10 cellular contexts compared by ENCODE assay signal in the genomic region with DNA sequence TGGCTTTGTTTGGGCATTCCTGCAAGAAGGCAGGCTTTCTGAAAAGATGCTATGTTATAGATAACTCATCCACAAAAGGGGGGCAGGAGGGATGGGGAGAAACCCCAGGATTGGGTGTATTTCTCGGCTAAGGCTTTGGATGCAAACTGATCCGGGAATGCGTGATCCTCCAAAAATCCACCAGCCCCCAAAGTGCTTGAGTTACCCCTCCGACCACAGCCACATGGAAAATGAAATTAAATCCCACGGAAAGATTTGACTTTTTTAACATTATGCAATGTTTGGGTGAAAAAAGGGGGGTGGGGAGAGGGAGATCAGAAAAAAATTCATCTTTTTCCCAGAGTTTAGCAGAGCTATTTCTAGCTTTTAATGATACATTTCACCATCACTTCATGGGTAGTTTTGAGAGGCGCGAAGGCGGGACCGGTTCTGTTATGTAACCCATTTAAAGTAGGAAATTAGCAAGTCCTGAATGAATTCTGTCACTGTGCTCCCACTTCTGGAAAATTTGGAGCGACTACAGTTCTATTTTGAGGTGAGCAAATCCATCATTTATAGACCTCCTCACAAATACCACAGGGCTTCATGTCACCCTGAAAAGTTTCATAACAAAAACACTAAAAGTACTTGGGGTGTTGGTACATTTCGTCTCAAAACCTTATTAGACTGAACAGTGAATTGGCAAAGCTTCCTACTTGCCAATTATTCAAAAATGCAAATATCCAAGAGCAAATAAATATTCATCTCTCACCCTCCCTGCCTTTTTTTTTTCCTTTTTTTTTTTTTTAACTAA. TPM values are rescaled to one million over a fixed set of nuclear protein-coding genes. Genes with fewer than 3 reads are reported as not detected.
DNase-seq lines count a peak whose midpoint lies in the region; ATAC-seq, FAIRE-seq and TF ChIP-seq lines count a peak whose summit lies in the region.
"Had no signal": no experiment of that assay in that cellular context is flagged by ENCODE, and none has a peak within 500 bp of the region (broad histone marks: within the 10 kb centered on the region; RNA-seq: fewer than 3 reads in every experiment).

No MANE protein-coding gene starts in this region.

- peak overlapping the region; percentile 17 for H3K4me3 Mint-ChIP-seq in activated T-helper 2 cell treated with anti-CD3 and anti-CD28 coated beads, Interferon-gamma antibody, Interleukin-2, Interleukin-4, amounts not matched to agents 10 μg/mL and 5 μg/mL and 100 μg/mL, durations not matched to agents 14 hours and 24 hours and 36 hours (ENCODE audit: low read depth)
- H3K4me3 Mint-ChIP-seq in type B pancreatic cell: peak overlapping the region; percentile 36

- intact Hi-C loops in activated T-helper 2 cell treated with anti-CD3 and anti-CD28 coated beads, Interferon-gamma antibody, Interleukin-2, Interleukin-4, amounts not matched to agents 10 μg/mL and 5 μg/mL and 100 μg/mL, durations not matched to agents 14 hours and 24 hours and 36 hours (cut with micrococcal nuclease): loop anchor here (2.0 kb wide), 3 partner anchors 54 to 222 kb away; no protein-coding TSS in a partner anchor

- ATAC-seq in activated naive CD4-positive, alpha-beta T cell treated with anti-CD3 and anti-CD28 coated beads, Interleukin-2, amount 50 U/mL, for 72 hours: no peak
- no peak for ATAC-seq in GM21528 (IDR thresholded peaks at IDR 0.05; ENCODE audit: low FRiP score, unreplicated experiment)

- H4K20me1 ChIP-seq in keratinocyte (ENCODE audit: control insufficient read depth, extremely low read depth, insufficient read depth, low read length): no peaks in the 10 kb centered on the region

- peak overlapping the region; percentile 48 to 70 for H3K27ac Mint-ChIP-seq in activated naive CD4-positive, alpha-beta T cell treated with anti-CD3 and anti-CD28 coated beads, Interleukin-2, amount 50 U/mL, for 72 hours
- H3K27ac Mint-ChIP-seq in activated T-helper 2 cell treated with anti-CD3 and anti-CD28 coated beads, Interferon-gamma antibody, Interleukin-2, Interleukin-4, amounts not matched to agents 10 μg/mL and 5 μg/mL and 100 μg/mL, durations not matched to agents 14 hours and 24 hours and 36 hours: peak overlapping the region; percentile 65
- H3K27ac Mint-ChIP-seq in type B pancreatic cell: peak overlapping the region; percentile 80

- no peaks in the 10 kb centered on the region for H3K4me1 ChIP-seq in keratinocyte (ENCODE audit: control insufficient read depth, extremely low read depth, insufficient read depth, low read length)

- H3K79me2 ChIP-seq in keratinocyte (ENCODE audit: control insufficient read depth, insufficient read depth, low read length): no peaks in the 10 kb centered on the region

- TF ChIP-seq CTCF in keratinocyte (optimal IDR thresholded peaks at IDR 0.05 in 1 of 3, IDR thresholded peaks at IDR 0.05 in 1 of 3, conservative IDR thresholded peaks at IDR 0.05 in 1 of 3; ENCODE audit: extremely low read depth in 1 of 3, insufficient read depth in 2 of 3, low read length in 3 of 3) (no peak), type B pancreatic cell (conservative IDR thresholded peaks at IDR 0.05) (no peak)

- H3K4me1 Mint-ChIP-seq in activated T-helper 2 cell treated with anti-CD3 and anti-CD28 coated beads, Interferon-gamma antibody, Interleukin-2, Interleukin-4, amounts not matched to agents 10 μg/mL and 5 μg/mL and 100 μg/mL, durations not matched to agents 14 hours and 24 hours and 36 hours (ENCODE audit: low read depth): peaks cover 41% of the 10 kb centered on the region
- H3K4me1 Mint-ChIP-seq in type B pancreatic cell (ENCODE audit: unreplicated experiment): peaks cover 57% of the 10 kb centered on the region

- H3K36me3 ChIP-seq in keratinocyte (ENCODE audit: control insufficient read depth in 2 of 2, extremely low read depth in 1 of 2, insufficient read depth in 2 of 2, low read length in 2 of 2): no peaks in the 10 kb centered on the region

- no peaks in the 10 kb centered on the region for H3K36me3 Mint-ChIP-seq in activated naive CD4-positive, alpha-beta T cell treated with anti-CD3 and anti-CD28 coated beads, Interleukin-2, amount 50 U/mL, for 72 hours
- H3K36me3 Mint-ChIP-seq in activated T-helper 2 cell treated with anti-CD3 and anti-CD28 coated beads, Interferon-gamma antibody, Interleukin-2, Interleukin-4, amounts not matched to agents 10 μg/mL and 5 μg/mL and 100 μg/mL, durations not matched to agents 14 hours and 24 hours and 36 hours (ENCODE audit: low read depth): no peaks in the 10 kb centered on the region
- H3K36me3 Mint-ChIP-seq in type B pancreatic cell: peaks cover 4% of the 10 kb centered on the region

- H3K4me3 ChIP-seq in keratinocyte (ENCODE audit: control insufficient read depth in 2 of 3, extremely low read depth in 1 of 3, insufficient read depth in 2 of 3, low read depth in 1 of 3, low read length in 3 of 3): no peak overlapping the region
- H3K4me3 ChIP-seq: psoas muscle had no signal

- no peaks in the 10 kb centered on the region for H3K9me1 ChIP-seq in keratinocyte (ENCODE audit: control insufficient read depth, extremely low read depth, insufficient read depth, low read length)

- dilution Hi-C loops in keratinocyte (cut with MboI; ENCODE audit: extremely low pct_ligation_motif_present, low sequenced_read_pairs): no loop called here

- H3K4me2 ChIP-seq in keratinocyte (ENCODE audit: control insufficient read depth, extremely low read depth, insufficient read depth, low read depth, low read length): peak overlapping the region; percentile 6

- H3K27me3 Mint-ChIP-seq in activated T-helper 2 cell treated with anti-CD3 and anti-CD28 coated beads, Interferon-gamma antibody, Interleukin-2, Interleukin-4, amounts not matched to agents 10 μg/mL and 5 μg/mL and 100 μg/mL, durations not matched to agents 14 hours and 24 hours and 36 hours (ENCODE audit: low read depth): no peaks in the 10 kb centered on the region
- H3K27me3 Mint-ChIP-seq in type B pancreatic cell: no peaks in the 10 kb centered on the region

- no peak overlapping the region for H3K27ac ChIP-seq in keratinocyte (ENCODE audit: control insufficient read depth, insufficient read depth, low read length)
- H3K27ac ChIP-seq: psoas muscle had no signal

- DNase-seq in activated naive CD4-positive, alpha-beta T cell treated with anti-CD3 and anti-CD28 coated beads, Interleukin-2, amount 50 U/mL, for 72 hours (ENCODE audit: low spot score in 2 of 2): no peak
- DNase-seq in activated naive CD4-positive, alpha-beta T cell treated with anti-CD3 and anti-CD28 coated beads, Interleukin-2, amount 50 U/mL, for 16 hours: no peak
- no peak for DNase-seq in activated T-helper 2 cell treated with anti-CD3 and anti-CD28 coated beads, Interferon-gamma antibody, Interleukin-2, Interleukin-4, amounts not matched to agents 10 μg/mL and 5 μg/mL and 100 μg/mL, durations not matched to agents 14 hours and 24 hours and 36 hours (ENCODE audit: low spot score)
- DNase-seq in keratinocyte (ENCODE audit: low read depth, low spot score) (no peak), type B pancreatic cell (ENCODE audit: extremely low spot score, unreplicated experiment) (no peak), NCI-H82 (lab: John Stamatoyannopoulos, UW) (no peak), NCI-H1092 (lab: John Stamatoyannopoulos, UW) (no peak)

- no peak overlapping the region for H3K9ac ChIP-seq in keratinocyte (ENCODE audit: control insufficient read depth, extremely low read depth, insufficient read depth, low read length)

- H2AFZ ChIP-seq in keratinocyte (ENCODE audit: control insufficient read depth, low read length): no peak overlapping the region

- peaks cover 9% of the 10 kb centered on the region for H3K27me3 ChIP-seq in keratinocyte (ENCODE audit: control insufficient read depth, extremely low read depth, insufficient read depth, low read length)

- no peaks in the 10 kb centered on the region for H3K9me3 ChIP-seq in keratinocyte (ENCODE audit: control insufficient read depth, low read depth, low read length)
- H3K9me3 ChIP-seq: psoas muscle had no signal

- FAIRE-seq in keratinocyte (lab: Jason Lieb, UNC): no peak
- FAIRE-seq: islet of Langerhans had no signal

- H3K9me3 Mint-ChIP-seq in activated naive CD4-positive, alpha-beta T cell treated with anti-CD3 and anti-CD28 coated beads, Interleukin-2, amount 50 U/mL, for 72 hours: no peaks in the 10 kb centered on the region
- H3K9me3 Mint-ChIP-seq in activated T-helper 2 cell treated with anti-CD3 and anti-CD28 coated beads, Interferon-gamma antibody, Interleukin-2, Interleukin-4, amounts not matched to agents 10 μg/mL and 5 μg/mL and 100 μg/mL, durations not matched to agents 14 hours and 24 hours and 36 hours: no peaks in the 10 kb centered on the region
- no peaks in the 10 kb centered on the region for H3K9me3 Mint-ChIP-seq in type B pancreatic cell

RNA-seq across cellular contexts. Expression of a gene that starts 51.9 kb away (rescaled TPM):
- total RNA-seq in activated naive CD4-positive, alpha-beta T cell treated with anti-CD3 and anti-CD28 coated beads, Interleukin-2, amount 50 U/mL, for 72 hours: 10 to 100 TPM; 29.9 to 39.4 TPM
- 67.1 and 68.0 TPM in 2 replicates for total RNA-seq in activated T-helper 2 cell treated with anti-CD3 and anti-CD28 coated beads, Interferon-gamma antibody, Interleukin-2, Interleukin-4, amounts not matched to agents 10 μg/mL and 5 μg/mL and 100 μg/mL, durations not matched to agents 14 hours and 24 hours and 36 hours
- 0.05 to 0.06 TPM (median 0.05 TPM) in 3 replicates for polyA plus RNA-seq in keratinocyte
- polyA plus RNA-seq in keratinocyte (2011; ENCODE audit: low read depth): 0.84 TPM
- polyA plus RNA-seq in keratinocyte (2011; cell fraction: cytosol; rRNA removed): 0.04 and 0.11 TPM in 2 replicates
- polyA plus RNA-seq in keratinocyte (2011; cell fraction: nucleus; rRNA removed): 0.23 and 0.25 TPM in 2 replicates
- polyA plus RNA-seq in keratinocyte (2012; ENCODE audit: low replicate concordance): 0.05 and 1.6 TPM in 2 replicates
- 0.06 to 0.39 TPM (median 0.23 TPM) in 3 replicates for polyA minus RNA-seq in keratinocyte
- 0.38 TPM for polyA minus RNA-seq in keratinocyte (2011; cell fraction: cytosol; rRNA and poly(A)+ RNA removed)
- 0.32 and 0.39 TPM in 2 replicates for polyA minus RNA-seq in keratinocyte (2011; cell fraction: nucleus; rRNA and poly(A)+ RNA removed)
- 4.8 and 9.5 TPM in 2 replicates for total RNA-seq in type B pancreatic cell (ENCODE audit: low replicate concordance)
